In the genomic region with DNA sequence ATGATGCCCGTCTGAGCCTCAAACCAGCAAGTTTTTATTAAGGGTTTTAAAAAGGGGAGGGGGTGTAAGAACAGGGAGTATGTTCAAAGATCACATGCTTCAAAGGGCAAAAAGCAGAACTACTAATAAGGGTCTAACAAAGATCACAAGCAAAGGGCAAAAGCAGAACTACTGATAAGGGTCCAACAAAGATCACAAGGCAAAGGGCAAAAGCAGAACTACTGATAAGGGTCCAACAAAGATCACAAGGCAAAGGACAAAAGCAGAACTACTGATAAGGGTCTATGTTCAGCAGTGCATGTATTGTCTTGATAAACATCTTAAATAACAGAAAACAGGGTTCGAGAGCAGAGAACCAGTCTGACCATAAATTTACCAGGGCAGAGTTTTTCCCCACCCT, we compare ENCODE assay signal across 13 cellular contexts. TPM values are rescaled to one million over a fixed set of nuclear protein-coding genes. Genes with fewer than 3 reads are reported as not detected.
"Had no signal": no experiment of that assay in that cellular context is flagged by ENCODE, and none has a peak within 500 bp of the region (broad histone marks: within the 10 kb centered on the region; RNA-seq: fewer than 3 reads in every experiment).

No MANE protein-coding gene starts in this region.

RNA-seq across cellular contexts. Expression of a gene that starts 35.0 kb away (rescaled TPM):
- total RNA-seq: activated B cell treated with CpG ODN at 0.5 μM for 24 hours; activated CD8-positive, alpha-beta T cell treated with anti-CD3 and anti-CD28 coated beads for 36 hours; activated naive CD8-positive, alpha-beta T cell treated with anti-CD3 and anti-CD28 coated beads for 36 hours; activated T-cell treated with anti-CD3 and anti-CD28 coated beads, Interleukin-2, amount 50 U/mL, for 4 hours; activated T-helper 17 cell treated with anti-CD3 and anti-CD28 coated beads, Interleukin-2, amount 50 U/mL, for 72 hours; adrenal gland; aorta; body of pancreas; chondrocyte; dermis blood vessel endothelial cell; esophagus muscularis mucosa; foreskin keratinocyte had no signal
- polyA plus RNA-seq: adrenal gland, aorta, foreskin keratinocyte, heart left ventricle had no signal
